Comparison of ENCODE assay signal across 13 cellular contexts in the genomic region with DNA sequence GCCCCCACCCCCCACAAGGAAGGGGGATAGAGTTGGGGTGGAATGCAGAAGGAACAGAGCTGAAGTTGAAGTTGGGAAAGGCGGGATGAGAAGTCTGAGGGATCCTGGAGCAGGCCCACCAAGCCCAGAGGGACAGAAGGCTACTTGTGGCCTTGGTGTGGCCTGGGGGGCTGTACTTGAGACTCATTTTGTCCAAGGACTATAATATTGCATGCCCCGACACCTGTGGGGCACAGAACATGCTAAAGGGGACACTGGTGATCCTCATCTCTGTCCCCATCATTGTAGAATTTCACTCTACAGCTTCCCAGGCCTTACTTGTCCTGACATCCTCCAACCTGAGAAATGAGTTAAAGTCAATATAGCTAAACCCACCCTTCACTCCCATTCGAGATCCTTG. TPM values are rescaled to one million over a fixed set of nuclear protein-coding genes. Genes with fewer than 3 reads are reported as not detected.
DNase-seq lines count a peak whose midpoint lies in the region; ATAC-seq and TF ChIP-seq lines count a peak whose summit lies in the region.
"Had no signal": no experiment of that assay in that cellular context is flagged by ENCODE, and none has a peak within 500 bp of the region (broad histone marks: within the 10 kb centered on the region; RNA-seq: fewer than 3 reads in every experiment).

No MANE protein-coding gene starts in this region.

- H3K4me1 Mint-ChIP-seq in natural killer cell = peaks cover 20 to 30% of the 10 kb centered on the region in 2 donors

- H3K36me3 ChIP-seq in heart right ventricle (peaks cover 0 to 35% (median 6%) of the 10 kb centered on the region in 9 donors), urinary bladder (ENCODE audit: insufficient read depth) (no peaks in the 10 kb centered on the region)

- H3K27ac ChIP-seq in heart right ventricle = peak overlapping the region; percentile 86 to 99 (median 98)
- peak overlapping the region; percentile 94 to 99 for H3K27ac ChIP-seq in coronary artery
- no peak overlapping the region for H3K27ac ChIP-seq in urinary bladder (ENCODE audit: low read depth)

- TF ChIP-seq CTCF in heart right ventricle (IDR thresholded peaks at IDR 0.05) (no peak), coronary artery (IDR thresholded peaks at IDR 0.05) (no peak), natural killer cell (IDR thresholded peaks at IDR 0.05) (no peak)

- H3K27me3 Mint-ChIP-seq in natural killer cell (ENCODE audit: low read depth in 2 of 2) = peaks cover 40 to 50% of the 10 kb centered on the region in 2 donors

- peak overlapping the region; percentile 47 for H3K4me3 Mint-ChIP-seq in natural killer cell

- in situ Hi-C loops in G401 (cut with HindIII; ENCODE audit: low sequenced_read_pairs) = no loop called here

- peaks cover 12 to 67% (median 60%) of the 10 kb centered on the region in 9 donors for H3K4me1 ChIP-seq in heart right ventricle
- H3K4me1 ChIP-seq in urinary bladder (ENCODE audit: insufficient read depth) = no peaks in the 10 kb centered on the region

- DNase-seq in heart right ventricle (no peak), cardiac septum (ENCODE audit: low spot score) (no peak), coronary artery (ENCODE audit: low spot score) (no peak), natural killer cell (no peak), kidney glomerular epithelial cell (lab: John Stamatoyannopoulos, UW) (no peak), G401 (ENCODE audit: low spot score) (no peak), left lobe of liver (ENCODE audit: low spot score) (no peak)
- DNase-seq: activated CD8-positive, alpha-beta memory T cell treated with anti-CD3 and anti-CD28 coated beads, Interleukin-2, amount 10 ng/mL, durations not matched to agents 7 days and 5 days; MG63; NCI-H526; substantia nigra had no signal

- H3K4me3 ChIP-seq in heart right ventricle (peak overlapping the region; percentile 61 to 94 (median 78)), coronary artery (peak overlapping the region; percentile 92), urinary bladder (ENCODE audit: low read depth, low read length) (peak overlapping the region; percentile 33)
- H3K4me3 ChIP-seq: MG63 had no signal

- ATAC-seq in heart right ventricle (no peak), natural killer cell (no peak), left lobe of liver (no peak)
- ATAC-seq: activated CD8-positive, alpha-beta memory T cell treated with anti-CD3 and anti-CD28 coated beads, Interleukin-2, amount 10 ng/mL, durations not matched to agents 7 days and 5 days had no signal

- WGBS in heart right ventricle, 2 donors = 51% methylated on average over 3 of the region's 3 CpGs
- 70% methylated on average over 3 of the region's 3 CpGs for WGBS in urinary bladder

- H3K36me3 Mint-ChIP-seq in natural killer cell = no peaks in the 10 kb centered on the region
- H3K36me3 Mint-ChIP-seq: activated CD8-positive, alpha-beta memory T cell treated with anti-CD3 and anti-CD28 coated beads, Interleukin-2, amount 10 ng/mL, durations not matched to agents 7 days and 5 days had no signal

- no peaks in the 10 kb centered on the region for H3K9me3 Mint-ChIP-seq in natural killer cell
- H3K9me3 Mint-ChIP-seq: central memory CD8-positive, alpha-beta T cell had no signal

- no peaks in the 10 kb centered on the region for H3K9me3 ChIP-seq in heart right ventricle
- H3K9me3 ChIP-seq: MG63 had no signal

- H3K27ac Mint-ChIP-seq in natural killer cell = no peak overlapping the region
- H3K27ac Mint-ChIP-seq: activated CD8-positive, alpha-beta memory T cell treated with anti-CD3 and anti-CD28 coated beads, Interleukin-2, amount 10 ng/mL, durations not matched to agents 7 days and 5 days had no signal

- intact Hi-C loops in heart right ventricle (cut with DNase I) = loop anchor here in 6 of 10 donors (5.0 to 10.0 kb wide), 6 partner anchors 36 to 89 kb away; a partner anchor contains a TSS
- intact Hi-C loops in cardiac septum (cut with DNase I) = loop anchor here (5.0 kb wide), 2 partner anchors 36 to 76 kb away; no protein-coding TSS in a partner anchor
- intact Hi-C loops in natural killer cell (cut with micrococcal nuclease) = loop anchor here (1.0 to 10.0 kb wide), 2 partner anchors 13 to 74 kb away; no protein-coding TSS in a partner anchor

- peaks cover 0 to 75% (median 57%) of the 10 kb centered on the region in 7 donors for H3K27me3 ChIP-seq in heart right ventricle
- H3K27me3 ChIP-seq: MG63 had no signal

RNA-seq across cellular contexts. Expression of a gene that starts 1.3 kb away (rescaled TPM):
- total RNA-seq in heart right ventricle = 10 to 100 TPM; 25.3 to 66.4 (median 44.8) TPM
- polyA plus RNA-seq in heart right ventricle = 10 to 100 TPM; 47.2 to 88.1 TPM
- 50.2 TPM for total RNA-seq in cardiac septum
- 1 to 10 TPM; 1.2 to 2.2 (median 1.5) TPM for total RNA-seq in natural killer cell
- total RNA-seq in urinary bladder = 13.3 TPM
- polyA plus RNA-seq in urinary bladder = 66.2 TPM
- total RNA-seq in G401 (2014; rRNA removed; shearing (Covaris generic)) = not detected in 2 replicates
- total RNA-seq in left lobe of liver = 10.5 TPM

RNA-seq across cellular contexts. Expression of a gene that starts 8.8 kb away (rescaled TPM):
- total RNA-seq in heart right ventricle = 1 to 10 TPM in 5 of 10 donors, under 1 TPM in 5; 0.72 to 2.2 (median 1.1) TPM
- 1 to 10 TPM in 1 of 2 donors, under 1 TPM in 1; 0.55 to 2.3 TPM for polyA plus RNA-seq in heart right ventricle
- total RNA-seq in cardiac septum = 1.2 TPM
- not detected for total RNA-seq in natural killer cell
- 27.5 TPM for total RNA-seq in urinary bladder
- 36.4 TPM for polyA plus RNA-seq in urinary bladder
- not detected in 2 replicates for total RNA-seq in G401 (2014; rRNA removed; shearing (Covaris generic))
- total RNA-seq in left lobe of liver = 1.3 TPM
- total RNA-seq: activated CD8-positive, alpha-beta memory T cell treated with anti-CD3 and anti-CD28 coated beads, Interleukin-2, amount 10 ng/mL, durations not matched to agents 7 days and 5 days had no signal

RNA-seq across cellular contexts. Expression of a gene that starts 21.1 kb away (rescaled TPM):
- 1 to 10 TPM; 1.5 to 7.8 (median 4.1) TPM for total RNA-seq in heart right ventricle
- 10 to 100 TPM in 1 of 2 donors, 1 to 10 TPM in 1; 7.3 to 26.0 TPM for polyA plus RNA-seq in heart right ventricle
- 6.4 TPM for total RNA-seq in cardiac septum
- 10 to 100 TPM; 11.1 to 70.9 (median 28.4) TPM for total RNA-seq in natural killer cell
- 0.37 TPM for total RNA-seq in urinary bladder
- 5.1 TPM for polyA plus RNA-seq in urinary bladder
- total RNA-seq in G401 (2014; rRNA removed; shearing (Covaris generic)) = 1.5 TPM in 1 of 2 replicates, not detected in the other
- 1.4 TPM for total RNA-seq in left lobe of liver

RNA-seq across cellular contexts. Expression of a gene that starts 39.4 kb away (rescaled TPM):
- total RNA-seq in heart right ventricle = 1 to 10 TPM; 2.4 to 4.6 (median 3.1) TPM
- polyA plus RNA-seq in heart right ventricle = 10 to 100 TPM in 1 of 2 donors, 1 to 10 TPM in 1; 3.5 to 15.9 TPM
- total RNA-seq in cardiac septum = 5.3 TPM
- 10 to 100 TPM; 10.1 to 14.1 (median 13.3) TPM for total RNA-seq in natural killer cell
- total RNA-seq in urinary bladder = 28.8 TPM
- polyA plus RNA-seq in urinary bladder = 8.7 TPM
- 12.2 and 13.5 TPM in 2 replicates for total RNA-seq in G401 (2014; rRNA removed; shearing (Covaris generic))
- total RNA-seq in left lobe of liver = 4.9 TPM

Comparison
In these comparisons a context has a peak if more than half of its experiments do, and no peak if none do; other contexts are left out.
1. H3K4me3 ChIP-seq: peak in every context shown above with its lines; median percentile 92 in coronary artery; 78 in heart right ventricle; 33 in urinary bladder.